20 cellular contexts compared by ENCODE assay signal in the genomic region with DNA sequence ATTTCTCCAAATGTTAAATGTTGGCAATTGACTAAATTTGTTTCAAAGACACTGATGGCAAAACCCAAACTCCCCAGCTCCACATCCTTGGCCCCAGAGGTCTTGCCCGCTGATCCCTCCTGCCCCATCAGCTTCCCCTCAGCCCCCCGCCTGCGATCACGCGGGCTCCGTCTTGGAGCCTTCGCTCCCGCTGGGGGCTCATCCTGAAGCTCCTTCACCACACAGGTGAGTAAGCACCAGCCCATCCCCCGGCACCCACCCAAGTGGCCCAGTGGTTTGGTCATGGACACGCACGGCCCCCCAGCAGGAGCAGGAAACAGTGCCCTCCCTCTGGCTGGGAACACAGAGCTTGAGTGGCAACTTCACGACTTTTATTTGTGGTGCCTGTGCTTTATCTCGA. TPM values are rescaled to one million over a fixed set of nuclear protein-coding genes. Genes with fewer than 3 reads are reported as not detected.
DNase-seq lines count a peak whose midpoint lies in the region; ATAC-seq, FAIRE-seq and TF ChIP-seq lines count a peak whose summit lies in the region.
"Had no signal": no experiment of that assay in that cellular context is flagged by ENCODE, and none has a peak within 500 bp of the region (broad histone marks: within the 10 kb centered on the region; RNA-seq: fewer than 3 reads in every experiment).

No MANE protein-coding gene starts in this region.

- no peak overlapping the region for H3K27ac ChIP-seq in RWPE2 (ENCODE audit: poor library complexity, severe bottlenecking)
- H3K27ac ChIP-seq in kidney (ENCODE audit: low read depth in 2 of 2, low read length in 2 of 2) = no peak overlapping the region
- H3K27ac ChIP-seq: BLaER1 had no signal

- no peak for TF ChIP-seq CTCF in RWPE2 (IDR thresholded peaks at IDR 0.05; ENCODE audit: poor library complexity, severe bottlenecking)
- no peak for TF ChIP-seq CTCF in kidney (IDR thresholded peaks at IDR 0.05; ENCODE audit: borderline replicate concordance, extremely low read depth, insufficient read depth)
- no peak for TF ChIP-seq CTCF in osteocyte (IDR thresholded peaks at IDR 0.05)

- H3K4me3 ChIP-seq in RWPE2 (ENCODE audit: severe bottlenecking) (no peak overlapping the region), kidney (ENCODE audit: low read length in 2 of 2) (no peak overlapping the region)
- H3K4me3 ChIP-seq: BLaER1 had no signal

- no peaks in the 10 kb centered on the region for H3K27me3 ChIP-seq in RWPE2 (ENCODE audit: insufficient read depth, poor library complexity, severe bottlenecking)

- H3K4me3 Mint-ChIP-seq in osteocyte (ENCODE audit: unreplicated experiment) = no peak overlapping the region
- H3K4me3 Mint-ChIP-seq: CD8-positive, alpha-beta memory T cell; HFFc6 had no signal

- DNase-seq in left cardiac atrium (peak; percentile 31), cardiac septum (ENCODE audit: low spot score) (no peak), RWPE2 (ENCODE audit: low spot score) (peak; percentile 68), kidney (peak; percentile 68), osteocyte (ENCODE audit: extremely low spot score, unreplicated experiment) (no peak), SIG-M5 (lab: John Stamatoyannopoulos, UW) (no peak), NOMO-1 (lab: John Stamatoyannopoulos, UW; ENCODE audit: unreplicated experiment in 2 of 2) (no peak)
- DNase-seq: 8988T, AML-193, Caco-2, DND-41, GDM1, HCEC 1CT, HFFc6 had no signal

- ATAC-seq in left cardiac atrium = no peak
- no peak for ATAC-seq in RWPE2 (ENCODE audit: low read depth)
- no peak for ATAC-seq in HG02885 (IDR thresholded peaks at IDR 0.05; ENCODE audit: poor library complexity, unreplicated experiment)

- no peaks in the 10 kb centered on the region for H3K9me3 Mint-ChIP-seq in osteocyte (ENCODE audit: unreplicated experiment)
- H3K9me3 Mint-ChIP-seq: HFFc6 had no signal

- peak overlapping the region; percentile 11 for H3K27ac Mint-ChIP-seq in osteocyte (ENCODE audit: unreplicated experiment)
- H3K27ac Mint-ChIP-seq: HFFc6 had no signal

- intact Hi-C loops in left cardiac atrium (cut with DNase I) (no loop called here), cardiac septum (cut with DNase I) (no loop called here), kidney (cut with DNase I) (no loop called here)

- H3K4me1 ChIP-seq in RWPE2 (ENCODE audit: insufficient read depth, poor library complexity, severe bottlenecking) = no peaks in the 10 kb centered on the region
- H3K4me1 ChIP-seq in kidney (ENCODE audit: control insufficient read depth in 1 of 2, insufficient read depth in 1 of 2, low read depth in 1 of 2, low read length in 2 of 2) = peaks cover 0 to 15% of the 10 kb centered on the region in 2 donors
- H3K4me1 ChIP-seq: Caco-2 had no signal

- peaks cover 11% of the 10 kb centered on the region for H3K36me3 Mint-ChIP-seq in osteocyte (ENCODE audit: unreplicated experiment)

- H3K9me3 ChIP-seq in RWPE2 (ENCODE audit: severe bottlenecking) = no peaks in the 10 kb centered on the region
- no peaks in the 10 kb centered on the region for H3K9me3 ChIP-seq in kidney (ENCODE audit: control insufficient read depth in 1 of 2, low read length in 2 of 2)
- H3K9me3 ChIP-seq: BLaER1, Caco-2 had no signal

- peaks cover 3% of the 10 kb centered on the region for H3K27me3 Mint-ChIP-seq in osteocyte (ENCODE audit: unreplicated experiment)

- H3K36me3 ChIP-seq in RWPE2 (ENCODE audit: low read depth) = peaks cover 20% of the 10 kb centered on the region
- peaks cover 0 to 12% of the 10 kb centered on the region in 2 donors for H3K36me3 ChIP-seq in kidney (ENCODE audit: control insufficient read depth in 1 of 2, insufficient read depth in 2 of 2, low read length in 2 of 2)

- H3K4me1 Mint-ChIP-seq in osteocyte (ENCODE audit: unreplicated experiment) = peaks cover 29% of the 10 kb centered on the region

- H3K9ac ChIP-seq in kidney (ENCODE audit: low read length in 2 of 2) = no peak overlapping the region
- H3K9ac ChIP-seq: BLaER1 had no signal

- FAIRE-seq in kidney (lab: Jason Lieb, UNC) = no peak
- FAIRE-seq: GM19239, H1, HTR-8/SVneo had no signal

RNA-seq across cellular contexts. Expression of gene EPS8L1, which starts 14.9 kb away (rescaled TPM):
- total RNA-seq in left cardiac atrium = 1 to 10 TPM; 2.2 to 3.7 TPM
- 1.9 TPM for total RNA-seq in cardiac septum
- 95.0 TPM for total RNA-seq in kidney
- 45.4 TPM for polyA plus RNA-seq in kidney (ENCODE audit: insufficient read depth, low read depth, low replicate concordance)
- 4.5 and 7.0 TPM in 2 replicates for total RNA-seq in osteocyte

RNA-seq across cellular contexts. Expression of gene PPP1R12C, which starts 26.9 kb away (rescaled TPM):
- total RNA-seq in left cardiac atrium = 100 to 1,000 TPM; 117 to 193 TPM
- total RNA-seq in cardiac septum = 215 TPM
- 146 TPM for total RNA-seq in kidney
- 89.0 TPM for polyA plus RNA-seq in kidney (ENCODE audit: insufficient read depth, low read depth, low replicate concordance)
- 123 and 135 TPM in 2 replicates for total RNA-seq in osteocyte

RNA-seq across cellular contexts. Expression of gene RDH13, which starts 27.6 kb away (rescaled TPM):
- 10 to 100 TPM; 33.9 to 41.1 TPM for total RNA-seq in left cardiac atrium
- total RNA-seq in cardiac septum = 43.4 TPM
- 38.7 TPM for total RNA-seq in kidney
- 24.9 TPM for polyA plus RNA-seq in kidney (ENCODE audit: insufficient read depth, low read depth, low replicate concordance)
- total RNA-seq in osteocyte = 13.0 and 15.1 TPM in 2 replicates

RNA-seq across cellular contexts. Expression of gene GP6, which starts 52.5 kb away (rescaled TPM):
- under 1 TPM; 0.13 to 0.24 TPM for total RNA-seq in left cardiac atrium
- total RNA-seq in cardiac septum = 0.65 TPM
- 0.35 TPM for total RNA-seq in kidney
- polyA plus RNA-seq in kidney (ENCODE audit: insufficient read depth, low read depth, low replicate concordance) = 0.73 TPM
- 0.32 TPM in 1 of 2 replicates, not detected in the other for total RNA-seq in osteocyte
- total RNA-seq: Caco-2; CD8-positive, alpha-beta memory T cell; HFFc6 had no signal

RNA-seq across cellular contexts. Expression of gene TNNT1, which starts 58.4 kb away (rescaled TPM):
- total RNA-seq in left cardiac atrium (10 to 100 TPM; 13.7 to 25.6 TPM), cardiac septum (187 TPM), kidney (not detected), osteocyte (not detected in 2 replicates)
- polyA plus RNA-seq in kidney (ENCODE audit: insufficient read depth, low read depth, low replicate concordance) = not detected
- total RNA-seq: CD8-positive, alpha-beta memory T cell had no signal
- polyA plus RNA-seq: CD8-positive, alpha-beta memory T cell had no signal

Comparison
In these comparisons a context has a peak if more than half of its experiments do, and no peak if none do; other contexts are left out.
1. DNase-seq: peak in left cardiac atrium (single experiment), RWPE2 (single experiment) and kidney (single experiment); none in cardiac septum (single experiment), osteocyte (single experiment), SIG-M5 (single experiment) and NOMO-1 (0 of 2).
2. RNA of gene EPS8L1, which starts 14.9 kb away (total RNA-seq): 95.0 TPM in kidney (single experiment); 4.5 to 7.0 TPM in osteocyte, 2.2 to 3.7 TPM in left cardiac atrium and 1.9 TPM in cardiac septum (single experiment); every median in the first group is over 10 times any median in the second.